In the genomic region with DNA sequence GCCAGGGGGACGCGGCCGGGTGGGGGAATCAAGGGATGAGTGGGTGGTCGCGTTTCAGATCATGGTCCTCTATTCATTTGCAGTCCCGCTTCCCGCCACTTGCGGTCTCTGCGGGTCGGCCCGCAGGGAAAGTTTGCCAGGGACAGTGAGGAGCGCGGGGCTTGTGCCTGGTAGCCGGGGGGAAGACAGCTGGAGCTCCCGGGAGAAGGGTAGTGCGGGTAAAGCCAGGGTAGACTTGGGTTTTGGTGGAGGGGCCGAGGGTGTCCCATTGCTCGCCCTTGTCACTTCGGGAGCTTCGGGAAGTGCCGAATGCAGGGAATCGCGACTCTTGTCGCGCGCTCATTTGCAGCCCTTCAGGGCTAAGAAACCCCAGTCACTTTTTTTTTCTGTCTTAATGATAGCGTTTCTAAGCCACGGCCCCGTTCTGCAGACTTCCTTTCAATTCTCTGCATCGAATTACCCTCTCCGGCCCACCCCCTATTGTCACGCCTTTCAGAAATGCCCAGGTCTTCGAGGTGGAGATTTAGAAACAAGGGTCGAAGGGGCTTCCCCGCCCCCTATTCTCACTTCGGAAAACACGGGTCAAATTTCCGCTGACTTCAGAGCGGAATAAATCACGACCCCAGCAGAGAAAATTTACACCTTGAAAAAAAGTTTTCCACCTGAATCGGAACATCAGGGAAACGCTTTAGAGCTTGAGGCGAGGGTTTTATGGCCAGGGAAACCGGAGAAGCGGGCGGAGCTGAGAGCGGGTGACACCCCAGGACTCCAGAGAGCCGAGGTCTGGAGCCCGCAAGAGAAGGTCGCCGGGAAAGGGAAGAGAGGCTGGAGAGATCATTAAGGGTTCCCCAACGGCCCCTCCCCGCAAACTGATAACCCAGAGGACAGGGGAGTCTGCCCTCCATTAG, we compare ENCODE assay signal across 8 cellular contexts. TPM values are rescaled to one million over a fixed set of nuclear protein-coding genes. Genes with fewer than 3 reads are reported as not detected.
DNase-seq lines count a peak whose midpoint lies in the region; ATAC-seq and TF ChIP-seq lines count a peak whose summit lies in the region.

No MANE protein-coding gene starts in this region.

- H3K4me1 Mint-ChIP-seq in Caco-2 (ENCODE audit: low read depth, unreplicated experiment) (no peaks in the 10 kb centered on the region), endothelial cell (ENCODE audit: unreplicated experiment) (peaks cover 15% of the 10 kb centered on the region)

- no peak for DNase-seq in Caco-2
- no peak for DNase-seq in LNCaP clone FGC (ENCODE audit: low read depth)
- DNase-seq in endothelial cell (ENCODE audit: low spot score): no peak
- DNase-seq in GM20000 (ENCODE audit: low spot score): no peak
- no peak for DNase-seq in Ammon's horn (ENCODE audit: low spot score)

- no peaks in the 10 kb centered on the region for H3K9me3 Mint-ChIP-seq in Caco-2 (ENCODE audit: unreplicated experiment)
- peaks cover 5% of the 10 kb centered on the region for H3K9me3 Mint-ChIP-seq in endothelial cell (ENCODE audit: unreplicated experiment)

- H3K27me3 Mint-ChIP-seq in Caco-2 (ENCODE audit: insufficient read depth, unreplicated experiment): peaks cover 36% of the 10 kb centered on the region
- peaks cover 22% of the 10 kb centered on the region for H3K27me3 Mint-ChIP-seq in endothelial cell (ENCODE audit: unreplicated experiment)

- CTCF ChIA-PET in Caco-2 (lab: Charles Lee): interaction anchor here (1.1 kb wide), 1 partner anchor 27 kb away, joined by 3 read pairs; no protein-coding TSS in a partner anchor

- peak overlapping the region; percentile 51 for H3K4me3 Mint-ChIP-seq in Caco-2 (ENCODE audit: unreplicated experiment)
- H3K4me3 Mint-ChIP-seq in endothelial cell (ENCODE audit: unreplicated experiment): peak overlapping the region; percentile 73

- BruUV-seq in Caco-2 (replicated peaks; lab: Mats Ljungman, UMichigan): no TSS peak

- H3K27ac Mint-ChIP-seq in Caco-2 (ENCODE audit: unreplicated experiment): no peak overlapping the region
- no peak overlapping the region for H3K27ac Mint-ChIP-seq in endothelial cell (ENCODE audit: unreplicated experiment)

- H3K4me3 ChIP-seq in Caco-2 (ENCODE audit: low read depth, low read length) (no peak overlapping the region), LNCaP clone FGC (ENCODE audit: low read depth, low read length) (peak overlapping the region; percentile 51), neuron (ENCODE audit: low read length) (peak overlapping the region; percentile 29)

- H3K9me3 ChIP-seq in Caco-2 (no peaks in the 10 kb centered on the region), neuron (ENCODE audit: low read length) (no peaks in the 10 kb centered on the region)

- no peaks in the 10 kb centered on the region for H3K4me1 ChIP-seq in Caco-2
- H3K4me1 ChIP-seq in neuron (ENCODE audit: insufficient read depth, low read length): peaks cover 25% of the 10 kb centered on the region

- H3K27me3 ChIP-seq in Caco-2 (replicated peaks; ENCODE audit: control insufficient read depth, insufficient read depth, low read length) (peaks cover 3% of the 10 kb centered on the region; the same call in 1 of the 2 replicates), neuron (ENCODE audit: insufficient read depth, low read length) (peaks cover 78% of the 10 kb centered on the region)

- intact Hi-C loops in Caco-2 (cut with micrococcal nuclease; ENCODE audit: unreplicated experiment): loop anchor here (5.0 kb wide), 1 partner anchor 104 kb away; no protein-coding TSS in a partner anchor

- H2AFZ ChIP-seq in neuron (ENCODE audit: low read depth, low read length): peak overlapping the region; percentile 65

- H3K36me3 Mint-ChIP-seq in Caco-2 (ENCODE audit: insufficient read depth, unreplicated experiment): no peaks in the 10 kb centered on the region
- H3K36me3 Mint-ChIP-seq in endothelial cell (ENCODE audit: low read depth, unreplicated experiment): peaks cover 7% of the 10 kb centered on the region

- H3K36me3 ChIP-seq in Caco-2 (ENCODE audit: control insufficient read depth, insufficient read depth, low read length): no peaks in the 10 kb centered on the region
- H3K36me3 ChIP-seq in neuron (ENCODE audit: insufficient read depth, low read length): no peaks in the 10 kb centered on the region

- POLR2A ChIA-PET in Caco-2 (lab: Charles Lee): no interaction called here

- no peak for TF ChIP-seq CTCF in Caco-2 (IDR thresholded peaks at IDR 0.05; ENCODE audit: insufficient read depth in 1 of 2, low read depth in 1 of 2, low read length in 1 of 2, severe bottlenecking in 1 of 2, unreplicated experiment in 1 of 2)
- TF ChIP-seq CTCF in LNCaP clone FGC (IDR thresholded peaks at IDR 0.05; ENCODE audit: control insufficient read depth, extremely low read depth, insufficient read depth): 0 out of 2 replicates have a peak, but pooled peaks have one; percentile 2
- peak; percentile 44 for TF ChIP-seq CTCF in endothelial cell (IDR thresholded peaks at IDR 0.05; ENCODE audit: unreplicated experiment)
- no peak for TF ChIP-seq CTCF in GM20000 (IDR thresholded peaks at IDR 0.05; ENCODE audit: extremely low read depth, missing control alignments)

- no peak for ATAC-seq in GM19328 (IDR thresholded peaks at IDR 0.05; ENCODE audit: unreplicated experiment)
- no peak for ATAC-seq in GM21390 (IDR thresholded peaks at IDR 0.05; ENCODE audit: unreplicated experiment)

RNA-seq across cellular contexts. Expression of gene SHISA3, which starts 1.4 kb away (rescaled TPM):
- total RNA-seq in Caco-2 (2022) (not detected in 2 replicates), endothelial cell (ENCODE audit: unreplicated experiment) (0.36 TPM)

Comparison
In these comparisons a context has a peak if more than half of its experiments do, and no peak if none do; other contexts are left out.
1. CTCF ChIP-seq: peak in LNCaP clone FGC (single experiment) and endothelial cell (single experiment); none in Caco-2 (0 of 2) and GM20000 (single experiment).